Comparison of ENCODE assay signal across 9 cellular contexts in genomic region chr12:123571343-123571813, GRCh38. TPM values are rescaled to one million over a fixed set of nuclear protein-coding genes. Genes with fewer than 3 reads are reported as not detected.
A peak's percentile ranks its signal among the peaks of the same experiment; 100 is the strongest.
DNase-seq lines count a peak whose midpoint lies in the region; ATAC-seq and TF ChIP-seq lines count a peak whose summit lies in the region.
"Had no signal": no experiment of that assay in that cellular context is flagged by ENCODE, and none has a peak within 500 bp of the region (broad histone marks: within the 10 kb centered on the region; RNA-seq: fewer than 3 reads in every experiment).

No MANE protein-coding gene starts in this region.

- H3K36me3 Mint-ChIP-seq in Calu3 (ENCODE audit: insufficient read depth, unreplicated experiment) (no peaks in the 10 kb centered on the region), T-cell (no peaks in the 10 kb centered on the region)
- H3K36me3 Mint-ChIP-seq: memory B cell had no signal

- H3K27me3 Mint-ChIP-seq in Calu3 (ENCODE audit: unreplicated experiment) (peaks cover 14% of the 10 kb centered on the region), T-cell (peaks cover 0 to 12% of the 10 kb centered on the region in 2 donors)

- H2AFZ ChIP-seq in mesenchymal stem cell (ENCODE audit: low read depth, low read length), result no peak overlapping the region

- H3K79me1 ChIP-seq in mesenchymal stem cell (replicated peaks; ENCODE audit: low read length, poor library complexity, severe bottlenecking), result peaks cover 1% of the 10 kb centered on the region

- H4K8ac ChIP-seq in mesenchymal stem cell (ENCODE audit: low read length), result no peak overlapping the region

- no peak overlapping the region for H2BK15ac ChIP-seq in mesenchymal stem cell (ENCODE audit: low read depth, poor library complexity, severe bottlenecking)

- H3K18ac ChIP-seq in mesenchymal stem cell (ENCODE audit: low read depth in 1 of 2, low read length in 2 of 2), result no peak overlapping the region

- no peak overlapping the region for H3K14ac ChIP-seq in mesenchymal stem cell (ENCODE audit: low read length in 2 of 2)

- CTCF ChIA-PET in Calu3 (lab: Charles Lee) (interaction anchor here (0.5 to 1.1 kb wide), 3 partner anchors 12 to 186 kb away, joined by 3 to 4 read pairs (median 3); no protein-coding TSS in a partner anchor), T-cell (lab: Charles Lee) (interaction anchor here in 1 of 2 donors (0.6 kb wide), 1 partner anchor 1337 kb away, joined by 3 read pairs; no protein-coding TSS in a partner anchor)

- intact Hi-C loops in Calu3 (cut with micrococcal nuclease; ENCODE audit: unreplicated experiment), result no loop called here

- no peak overlapping the region for H3K23ac ChIP-seq in mesenchymal stem cell (ENCODE audit: low read length in 2 of 2)

- no peak overlapping the region for H2BK120ac ChIP-seq in mesenchymal stem cell (ENCODE audit: low read depth, low read length)

- DNase-seq in Calu3 (peak; percentile 35), NCI-H446 (lab: John Stamatoyannopoulos, UW) (peak; percentile 20 to 52), ecto neural progenitor cell (ENCODE audit: low spot score) (peak; percentile 65), mesenchymal stem cell (peak; percentile 89), T-cell (no peak), middle frontal gyrus (ENCODE audit: extremely low spot score, low spot score) (no peak), activated T-cell treated with anti-CD3 and anti-CD28 coated beads for 4 hours (no peak)

- no peak overlapping the region for H3K4ac ChIP-seq in mesenchymal stem cell (ENCODE audit: low read depth in 1 of 2, low read length in 2 of 2)

- H3K9me3 Mint-ChIP-seq in Calu3 (ENCODE audit: low read depth, unreplicated experiment), result no peaks in the 10 kb centered on the region
- H3K9me3 Mint-ChIP-seq in T-cell, result no peaks in the 10 kb centered on the region
- H3K9me3 Mint-ChIP-seq: memory B cell had no signal

- H3K27ac ChIP-seq in mesenchymal stem cell (ENCODE audit: low read length, poor library complexity, severe bottlenecking), result no peak overlapping the region

- no peak overlapping the region for H3K4me2 ChIP-seq in mesenchymal stem cell (ENCODE audit: low read length, poor library complexity, severe bottlenecking)

- H3K4me1 ChIP-seq in mesenchymal stem cell (ENCODE audit: control insufficient read depth, insufficient read depth, low read depth, low read length), result no peaks in the 10 kb centered on the region

- no peak for TF ChIP-seq CTCF in Calu3 (IDR thresholded peaks at IDR 0.05; ENCODE audit: unreplicated experiment)

- H3K9me3 ChIP-seq in mesenchymal stem cell (ENCODE audit: control insufficient read depth, low read length), result peaks cover 11% of the 10 kb centered on the region

- H3K36me3 ChIP-seq in mesenchymal stem cell (ENCODE audit: control insufficient read depth in 1 of 2, insufficient read depth in 2 of 2, low read depth in 1 of 2, low read length in 2 of 2), result peaks cover 2 to 5% of the 10 kb centered on the region in 2 experiments

- ATAC-seq in T-cell (replicated peaks in 1 of 4), result no peak
- ATAC-seq in HG02610 (IDR thresholded peaks at IDR 0.05; ENCODE audit: unreplicated experiment), result no peak

- H2BK12ac ChIP-seq in mesenchymal stem cell (ENCODE audit: low read length in 2 of 2), result no peak overlapping the region

- H2AK5ac ChIP-seq in mesenchymal stem cell (ENCODE audit: low read length, severe bottlenecking), result no peak overlapping the region

- POLR2A ChIA-PET in T-cell (lab: Charles Lee), result no interaction called here

- no peak overlapping the region for H4K91ac ChIP-seq in mesenchymal stem cell (ENCODE audit: low read length)

- H3K4me1 Mint-ChIP-seq in Calu3 (ENCODE audit: low read depth, unreplicated experiment), result peaks cover 8% of the 10 kb centered on the region
- peaks cover 5 to 7% (median 5%) of the 10 kb centered on the region in 3 donors for H3K4me1 Mint-ChIP-seq in T-cell
- H3K4me1 Mint-ChIP-seq: memory B cell had no signal

- peak overlapping the region; percentile 37 for H3K9ac ChIP-seq in mesenchymal stem cell (ENCODE audit: low read length)

- no peak overlapping the region for H2BK5ac ChIP-seq in mesenchymal stem cell (ENCODE audit: low read depth, low read length, poor library complexity, severe bottlenecking)

- whole genome bisulfite sequencing in mesenchymal stem cell, result 42% methylated on average over 2 of the region's 4 CpGs

- no TSS peak for BruUV-seq in Calu3 (replicated peaks; lab: Mats Ljungman, UMichigan)

- H3K4me3 Mint-ChIP-seq in Calu3 (ENCODE audit: low read depth, unreplicated experiment), result no peak overlapping the region
- no peak overlapping the region for H3K4me3 Mint-ChIP-seq in T-cell
- H3K4me3 Mint-ChIP-seq: memory B cell had no signal

- no peaks in the 10 kb centered on the region for H3K27me3 ChIP-seq in mesenchymal stem cell (ENCODE audit: control insufficient read depth in 1 of 2, insufficient read depth in 1 of 2, low read length in 2 of 2)

- H3K4me3 ChIP-seq in mesenchymal stem cell (ENCODE audit: insufficient read depth in 1 of 2, low read depth in 1 of 2, low read length in 2 of 2), result no peak overlapping the region

- H3K27ac Mint-ChIP-seq in Calu3 (ENCODE audit: unreplicated experiment), result no peak overlapping the region
- no peak overlapping the region for H3K27ac Mint-ChIP-seq in T-cell
- H3K27ac Mint-ChIP-seq: memory B cell had no signal

RNA-seq across cellular contexts. Expression of gene TMED2, which starts 13.0 kb away (rescaled TPM):
- total RNA-seq in Calu3 (2022) (459 and 461 TPM in 2 replicates), T-cell (100 to 1,000 TPM in 3 of 5 donors, 10 to 100 TPM in 2; 86.4 to 129 (median 115) TPM)
- 214 TPM for polyA plus RNA-seq in mesenchymal stem cell (2013, experiment 1 of 2)
- 223 TPM for polyA plus RNA-seq in mesenchymal stem cell (2013, experiment 2 of 2)

RNA-seq across cellular contexts. Expression of gene DDX55, which starts 30.5 kb away (rescaled TPM):
- total RNA-seq in Calu3 (2022) (52.7 TPM in 2 replicates), T-cell (10 to 100 TPM; 28.9 to 45.8 (median 41.8) TPM)
- 14.8 TPM for polyA plus RNA-seq in mesenchymal stem cell (2013, experiment 1 of 2)
- 14.3 TPM for polyA plus RNA-seq in mesenchymal stem cell (2013, experiment 2 of 2)

RNA-seq across cellular contexts. Expression of gene RILPL1, which starts 37.9 kb away (rescaled TPM):
- 9.5 and 9.7 TPM in 2 replicates for total RNA-seq in Calu3 (2022)
- 43.2 TPM for polyA plus RNA-seq in mesenchymal stem cell (2013, experiment 1 of 2)
- 47.0 TPM for polyA plus RNA-seq in mesenchymal stem cell (2013, experiment 2 of 2)
- 1 to 10 TPM; 2.8 to 8.9 (median 6.1) TPM for total RNA-seq in T-cell

Comparison
In these comparisons a context has a peak if more than half of its experiments do, and no peak if none do; other contexts are left out.
1. DNase-seq: peak in Calu3 (single experiment), NCI-H446 (2 of 2), ecto neural progenitor cell (single experiment) and mesenchymal stem cell (single experiment); none in T-cell (0 of 34), middle frontal gyrus (single experiment) and activated T-cell treated with anti-CD3 and anti-CD28 coated beads for 4 hours (single experiment).